Comparison of ENCODE assay signal across 19 cellular contexts in genomic region chr15:70151441-70151840, GRCh38.
"Had no signal": no experiment of that assay in that cellular context is flagged by ENCODE, and none has a peak within 500 bp of the region (broad histone marks: within the 10 kb centered on the region; RNA-seq: fewer than 3 reads in every experiment).

No MANE protein-coding gene starts in this region.

- H3K36me3 ChIP-seq: colonic mucosa, suprapubic skin, upper lobe of right lung had no signal

- H3K36me3 Mint-ChIP-seq: activated CD4-positive, alpha-beta memory T cell treated with anti-CD3 and anti-CD28 coated beads for 36 hours; activated CD8-positive, alpha-beta memory T cell treated with anti-CD3 and anti-CD28 coated beads, Interleukin-2, amount 10 ng/mL, durations not matched to agents 7 days and 5 days; naive B cell had no signal

- H3K9me3 Mint-ChIP-seq: activated CD4-positive, alpha-beta memory T cell treated with anti-CD3 and anti-CD28 coated beads for 36 hours; naive B cell; stimulated activated naive CD8-positive, alpha-beta T cell treated with anti-CD3 and anti-CD28 coated beads, Interleukin-15, Interleukin-2, amounts not matched to agents 100 ng/mL and 50 ng/mL, for 24 hours had no signal

- H3K4me1 Mint-ChIP-seq: activated CD4-positive, alpha-beta T cell treated with anti-CD3 and anti-CD28 coated beads for 36 hours had no signal

- ATAC-seq: activated CD8-positive, alpha-beta memory T cell treated with anti-CD3 and anti-CD28 coated beads, Interleukin-2, amount 10 ng/mL, durations not matched to agents 7 days and 5 days; esophagus mucosa had no signal

- H3K27ac Mint-ChIP-seq: activated CD4-positive, alpha-beta memory T cell treated with anti-CD3 and anti-CD28 coated beads for 36 hours; activated CD4-positive, alpha-beta T cell treated with anti-CD3 and anti-CD28 coated beads for 36 hours; activated CD8-positive, alpha-beta memory T cell treated with anti-CD3 and anti-CD28 coated beads, Interleukin-2, amount 10 ng/mL, durations not matched to agents 7 days and 5 days; naive B cell; progenitor cell of endocrine pancreas; stimulated activated naive CD8-positive, alpha-beta T cell treated with anti-CD3 and anti-CD28 coated beads, Interleukin-15, Interleukin-2, amounts not matched to agents 100 ng/mL and 50 ng/mL, for 24 hours had no signal

- H3K4me1 ChIP-seq: colonic mucosa had no signal

- H3K4me3 ChIP-seq: colonic mucosa, suprapubic skin, upper lobe of right lung had no signal

- H3K9me3 ChIP-seq: colonic mucosa, SK-N-SH, suprapubic skin, upper lobe of right lung had no signal

- H3K27me3 Mint-ChIP-seq: activated CD4-positive, alpha-beta memory T cell treated with anti-CD3 and anti-CD28 coated beads for 36 hours had no signal

- DNase-seq: activated CD8-positive, alpha-beta memory T cell treated with anti-CD3 and anti-CD28 coated beads, Interleukin-2, amount 10 ng/mL, durations not matched to agents 7 days and 5 days; activated effector memory CD4-positive, alpha-beta T cell treated with Interleukin-2 at 50 U/mL for 16 hours; activated naive CD4-positive, alpha-beta T cell treated with anti-CD3 and anti-CD28 coated beads, Interleukin-2, amount 50 U/mL, for 16 hours; activated T-cell treated with anti-CD3 and anti-CD28 coated beads, Interleukin-2, amount 50 U/mL, for 1 hour; central memory CD4-positive, alpha-beta T cell; colonic mucosa; hippocampal formation; left ventricle myocardium superior; naive B cell; SK-N-SH; T-helper 1 cell; T1000; upper lobe of right lung had no signal

- H3K4me3 Mint-ChIP-seq: activated CD4-positive, alpha-beta memory T cell treated with anti-CD3 and anti-CD28 coated beads for 36 hours; activated CD4-positive, alpha-beta T cell treated with anti-CD3 and anti-CD28 coated beads for 36 hours; activated CD8-positive, alpha-beta memory T cell treated with anti-CD3 and anti-CD28 coated beads, Interleukin-2, amount 10 ng/mL, durations not matched to agents 7 days and 5 days; naive B cell; stimulated activated naive CD8-positive, alpha-beta T cell treated with anti-CD3 and anti-CD28 coated beads, Interleukin-15, Interleukin-2, amounts not matched to agents 100 ng/mL and 50 ng/mL, for 24 hours had no signal

- H3K27me3 ChIP-seq: colonic mucosa, suprapubic skin, upper lobe of right lung had no signal

- H3K27ac ChIP-seq: colonic mucosa, suprapubic skin, upper lobe of right lung had no signal
